In the genomic region with DNA sequence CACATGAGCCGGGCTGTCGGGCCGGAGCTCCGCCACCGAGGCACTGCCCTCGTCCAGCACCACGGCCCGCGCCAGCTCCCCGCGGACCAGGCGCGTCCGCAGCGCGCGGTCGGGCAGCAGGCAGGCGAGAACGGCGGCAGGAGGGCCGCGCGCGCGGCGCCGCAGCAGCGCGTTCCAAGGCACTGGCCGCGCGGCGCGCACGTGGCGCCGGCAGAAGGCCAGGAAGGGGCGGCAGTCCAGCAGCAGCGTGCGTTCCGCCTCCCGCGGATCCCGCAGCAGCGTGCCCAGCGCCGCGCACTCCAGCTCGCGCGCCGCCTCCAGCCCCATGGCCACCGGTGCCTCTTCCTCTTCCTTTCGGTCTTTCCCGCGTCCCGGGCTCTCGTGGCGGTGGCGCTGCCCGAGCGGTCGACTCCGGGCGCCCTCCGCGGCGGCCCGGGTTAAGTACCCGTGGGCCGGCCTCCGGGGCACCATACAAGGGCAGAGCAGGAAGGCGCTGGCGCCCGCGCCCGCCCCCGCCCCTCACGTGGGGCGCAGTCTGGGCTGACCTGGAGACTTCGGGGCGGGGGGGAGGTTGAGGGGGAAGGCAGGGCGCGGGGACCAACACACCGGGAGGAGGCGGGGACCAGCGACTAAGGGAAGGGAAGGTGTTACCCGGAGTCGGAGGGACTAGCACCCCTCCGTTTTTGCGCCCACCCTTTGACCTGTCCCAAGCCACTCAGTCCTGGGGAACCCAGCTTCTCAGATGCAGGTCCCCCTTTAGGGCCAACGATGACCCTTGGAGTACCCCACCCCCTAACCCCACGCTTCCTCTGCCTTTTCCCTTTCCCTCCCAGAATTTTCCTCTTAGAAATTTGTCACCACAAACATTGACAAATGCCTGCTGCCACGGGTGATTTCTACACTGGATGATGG, we compare ENCODE assay signal across 8 cellular contexts. TPM values are rescaled to one million over a fixed set of nuclear protein-coding genes. Genes with fewer than 3 reads are reported as not detected.
DNase-seq lines count a peak whose midpoint lies in the region; ATAC-seq and TF ChIP-seq lines count a peak whose summit lies in the region.

A gene with protein sequence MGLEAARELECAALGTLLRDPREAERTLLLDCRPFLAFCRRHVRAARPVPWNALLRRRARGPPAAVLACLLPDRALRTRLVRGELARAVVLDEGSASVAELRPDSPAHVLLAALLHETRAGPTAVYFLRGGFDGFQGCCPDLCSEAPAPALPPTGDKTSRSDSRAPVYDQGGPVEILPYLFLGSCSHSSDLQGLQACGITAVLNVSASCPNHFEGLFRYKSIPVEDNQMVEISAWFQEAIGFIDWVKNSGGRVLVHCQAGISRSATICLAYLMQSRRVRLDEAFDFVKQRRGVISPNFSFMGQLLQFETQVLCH (minus strand): TSS at position 413 of the 912 bp plus-strand sequence. CDS start 86 bp downstream, at position 327.

- peak within 1 kb of the TSS; percentile 57 for H3K4me3 ChIP-seq in HUES64 (ENCODE audit: low read length)
- peak within 1 kb of the TSS in 2 of 4 donors; percentile 32 to 66 for H3K4me3 ChIP-seq in adrenal gland
- H3K4me3 ChIP-seq in right cardiac atrium (ENCODE audit: low read length) = peak within 1 kb of the TSS; percentile 46
- H3K4me3 ChIP-seq in rectal smooth muscle tissue (ENCODE audit: low read length) = peak within 1 kb of the TSS; percentile 63
- peak within 1 kb of the TSS; percentile 45 to 52 for H3K4me3 ChIP-seq in vagina

- H3K9ac ChIP-seq in HUES64 (ENCODE audit: low read depth, low read length) = peak within 1 kb of the TSS; percentile 79
- no peak within 1 kb of the TSS for H3K9ac ChIP-seq in rectal smooth muscle tissue (ENCODE audit: low read length)

- CTCF ChIA-PET in T-cell (lab: Charles Lee) = interaction anchor here in 1 of 2 donors (1.7 to 4.1 kb wide), 2 partner anchors 29 to 30 kb away, joined by 7 to 33 read pairs; no protein-coding TSS in a partner anchor

- H3K27me3 ChIP-seq in HUES64 (ENCODE audit: insufficient read depth, low read length) (peaks cover 31% of the 10 kb centered on the region), adrenal gland (no peaks in the 10 kb centered on the region), right cardiac atrium (ENCODE audit: control insufficient read depth, insufficient read depth) (no peaks in the 10 kb centered on the region), rectal smooth muscle tissue (ENCODE audit: control insufficient read depth, insufficient read depth, low read length) (no peaks in the 10 kb centered on the region), vagina (no peaks in the 10 kb centered on the region)

- no peaks in the 10 kb centered on the region for H3K27me3 Mint-ChIP-seq in T-cell

- H3K36me3 ChIP-seq in HUES64 (ENCODE audit: insufficient read depth, low read length) = no peaks in the 10 kb centered on the region
- H3K36me3 ChIP-seq in adrenal gland (replicated peaks in 1 of 2) = no peaks in the 10 kb centered on the region
- H3K36me3 ChIP-seq in rectal smooth muscle tissue (ENCODE audit: control insufficient read depth, insufficient read depth, low read length) = no peaks in the 10 kb centered on the region
- no peaks in the 10 kb centered on the region for H3K36me3 ChIP-seq in vagina

- DNase-seq in DMS79 treated with DMSO at 0.1 percent for 48 hours (lab: John Stamatoyannopoulos, UW) = peak; percentile 55
- peak; percentile 74 to 92 (median 82) for DNase-seq in T-cell
- DNase-seq in adrenal gland = peak; percentile 66 to 81 (median 71)
- DNase-seq in right cardiac atrium = peak; percentile 74 to 91 (median 90)
- DNase-seq in vagina (ENCODE audit: extremely low spot score in 2 of 2) = no peak

- peak within 1 kb of the TSS; percentile 97 to 99 for H3K27ac Mint-ChIP-seq in T-cell

- H3K27ac ChIP-seq in HUES64 (ENCODE audit: low read depth, low read length) (no peak within 1 kb of the TSS), adrenal gland (peak within 1 kb of the TSS in 4 of 5 donors; percentile 10 to 61 (median 37)), right cardiac atrium (ENCODE audit: low read length) (no peak within 1 kb of the TSS), rectal smooth muscle tissue (ENCODE audit: low read depth, low read length) (no peak within 1 kb of the TSS), vagina (peak within 1 kb of the TSS; percentile 57)

- ATAC-seq in GM21447 (IDR thresholded peaks at IDR 0.05; ENCODE audit: unreplicated experiment) (peak; percentile 36), T-cell (replicated peaks in 1 of 4) (peak; percentile 46 to 65 (median 63)), right cardiac atrium (peak; percentile 84 to 85)

- TF ChIP-seq CTCF in adrenal gland (IDR thresholded peaks at IDR 0.05) (peak in 1 of 6 experiments; percentile 23), vagina (IDR thresholded peaks at IDR 0.05) (no peak)

- POLR2A ChIA-PET in T-cell (lab: Charles Lee) = interaction anchor here in 1 of 2 donors (0.8 kb wide), 1 partner anchor 15 kb away, joined by 3 read pairs; no protein-coding TSS in a partner anchor

- whole genome bisulfite sequencing in HUES64 = 6% methylated on average over 95 of the region's 95 CpGs
- 3 to 19% (median 9%) methylated on average over 6 to 95 of the region's 95 CpGs for WGBS in adrenal gland, 4 donors
- WGBS in right cardiac atrium = 3% methylated on average over 95 of the region's 95 CpGs

- peaks cover 13% of the 10 kb centered on the region for H3K36me3 Mint-ChIP-seq in T-cell

- intact Hi-C loops in adrenal gland (cut with DNase I) = loop anchor here in 1 of 2 donors (10.0 kb wide), 1 partner anchor 120 kb away; the partner anchor contains the start of genes CIAO1 and TMEM127
- intact Hi-C loops in right cardiac atrium (cut with DNase I) = loop anchor here in 2 of 4 donors (10.0 kb wide), 1 partner anchor 120 kb away; the partner anchor contains the start of genes CIAO1 (in 2 of the 2) and TMEM127 (in 2 of the 2)
- intact Hi-C loops in vagina (cut with DNase I) = no loop called here

- no peaks in the 10 kb centered on the region for H3K9me3 Mint-ChIP-seq in T-cell

- H3K4me1 ChIP-seq in HUES64 (ENCODE audit: insufficient read depth, low read length) = peaks cover 28% of the 10 kb centered on the region
- peaks cover 16 to 27% of the 10 kb centered on the region in 2 donors for H3K4me1 ChIP-seq in adrenal gland (replicated peaks in 1 of 2)
- no peaks in the 10 kb centered on the region for H3K4me1 ChIP-seq in right cardiac atrium (ENCODE audit: control insufficient read depth, insufficient read depth, low read length)
- H3K4me1 ChIP-seq in rectal smooth muscle tissue (ENCODE audit: control insufficient read depth, insufficient read depth, low read length) = no peaks in the 10 kb centered on the region
- peaks cover 17% of the 10 kb centered on the region for H3K4me1 ChIP-seq in vagina

- TF ChIP-seq POLR2A in adrenal gland (IDR thresholded peaks at IDR 0.05) (peak; percentile 50 to 70), vagina (IDR thresholded peaks at IDR 0.05) (peak in 1 of 2 donors; percentile 40)

- peaks cover 66 to 78% (median 70%) of the 10 kb centered on the region in 3 donors for H3K4me1 Mint-ChIP-seq in T-cell

- peak within 1 kb of the TSS; percentile 90 to 97 (median 92) for H3K4me3 Mint-ChIP-seq in T-cell

- H3K9me3 ChIP-seq in HUES64 (ENCODE audit: insufficient read depth, low read depth, low read length) (no peaks in the 10 kb centered on the region), adrenal gland (replicated peaks in 1 of 3) (no peaks in the 10 kb centered on the region), right cardiac atrium (ENCODE audit: control insufficient read depth, low read length) (no peaks in the 10 kb centered on the region), vagina (no peaks in the 10 kb centered on the region)

RNA-seq across cellular contexts. Expression of the gene that starts here (rescaled TPM):
- 3.9 TPM for polyA plus RNA-seq in HUES64 (2013, experiment 1 of 2)
- polyA plus RNA-seq in HUES64 (2013, experiment 2 of 2) = 2.8 TPM
- total RNA-seq in T-cell (100 to 1,000 TPM in 2 of 5 donors, 10 to 100 TPM in 3; 37.2 to 437 (median 54.0) TPM), adrenal gland (1 to 10 TPM in 7 of 8 donors, under 1 TPM in 1; 0.97 to 4.7 (median 2.3) TPM), right cardiac atrium (1 to 10 TPM; 1.2 to 2.6 (median 1.4) TPM), vagina (14.0 TPM)
- polyA plus RNA-seq in adrenal gland (1 to 10 TPM in 2 of 3 donors, under 1 TPM in 1; 0.48 to 2.4 (median 1.9) TPM), right cardiac atrium (2.2 TPM)

Comparison
In these comparisons a context has a peak if more than half of its experiments do, and no peak if none do; other contexts are left out.
1. DNase-seq: peak in DMS79 treated with DMSO at 0.1 percent for 48 hours (single experiment), T-cell (34 of 34), adrenal gland (7 of 7) and right cardiac atrium (3 of 3); none in vagina (0 of 2).
2. H3K27ac ChIP-seq: peak in adrenal gland (4 of 5) and vagina (single experiment); none in HUES64 (single experiment), right cardiac atrium (single experiment) and rectal smooth muscle tissue (single experiment).
3. Peak in every context shown above with its lines, with median percentiles within 50 percentile points of each other: ATAC-seq.